16 cellular contexts compared by ENCODE assay signal in genomic region chr20:64115171-64115911, GRCh38. TPM values are rescaled to one million over a fixed set of nuclear protein-coding genes. Genes with fewer than 3 reads are reported as not detected.
DNase-seq lines count a peak whose midpoint lies in the region; ATAC-seq, FAIRE-seq and TF ChIP-seq lines count a peak whose summit lies in the region.
"Had no signal": no experiment of that assay in that cellular context is flagged by ENCODE, and none has a peak within 500 bp of the region (broad histone marks: within the 10 kb centered on the region; RNA-seq: fewer than 3 reads in every experiment).

No MANE protein-coding gene starts in this region.

- peak; percentile 20 for DNase-seq in Right ventricle myocardium superior
- no peak for DNase-seq in Right ventricle myocardium inferior (ENCODE audit: missing footprints)
- peak; percentile 9 for DNase-seq in NCI-H69 (lab: John Stamatoyannopoulos, UW)
- DNase-seq in kidney: peak; percentile 61
- peak; percentile 45 for DNase-seq in upper lobe of right lung
- DNase-seq in D721Med (ENCODE audit: insufficient read length, low spot score): no peak
- no peak for DNase-seq in NCI-H1105 treated with DMSO at 0.1 percent for 48 hours (lab: John Stamatoyannopoulos, UW)
- DNase-seq: effector memory CD4-positive, alpha-beta T cell; NCI-H2029 treated with DMSO at 0.1 percent for 48 hours; stimulated activated CD4-positive, alpha-beta T cell treated with anti-CD3 and anti-CD28 coated beads, Interleukin-2, amount 100 ng/mL, for 48 hours; SW 1271 had no signal

- H3K9me3 ChIP-seq in kidney (ENCODE audit: control insufficient read depth in 1 of 2, low read length in 2 of 2) (no peaks in the 10 kb centered on the region), upper lobe of right lung (no peaks in the 10 kb centered on the region)

- H3K36me3 ChIP-seq in kidney (ENCODE audit: control insufficient read depth in 1 of 2, insufficient read depth in 2 of 2, low read length in 2 of 2): no peaks in the 10 kb centered on the region
- H3K36me3 ChIP-seq in upper lobe of right lung: no peaks in the 10 kb centered on the region

- no peak overlapping the region for H3K9ac ChIP-seq in kidney (ENCODE audit: low read length in 2 of 2)

- intact Hi-C loops in Right ventricle myocardium superior (cut with DNase I): loop anchor here (10.0 kb wide), 1 partner anchor 71 kb away; the partner anchor contains the start of gene SOX18
- intact Hi-C loops in Right ventricle myocardium inferior (cut with DNase I): no loop called here
- intact Hi-C loops in kidney (cut with DNase I): no loop called here
- intact Hi-C loops in upper lobe of right lung (cut with DNase I): no loop called here

- TF ChIP-seq CTCF in kidney (IDR thresholded peaks at IDR 0.05; ENCODE audit: borderline replicate concordance, extremely low read depth, insufficient read depth) (no peak), upper lobe of right lung (IDR thresholded peaks at IDR 0.05) (no peak), D721Med (IDR thresholded peaks at IDR 0.05; ENCODE audit: insufficient read depth, missing control alignments) (no peak)

- H3K27ac ChIP-seq in kidney (ENCODE audit: low read depth in 2 of 2, low read length in 2 of 2) (no peak overlapping the region), upper lobe of right lung (no peak overlapping the region)

- no peak for ATAC-seq in Right ventricle myocardium superior (ENCODE audit: poor library complexity)
- no peak for ATAC-seq in Right ventricle myocardium inferior
- ATAC-seq in upper lobe of right lung: no peak
- ATAC-seq: activated CD4-positive, CD25-positive, alpha-beta regulatory T cell treated with anti-CD3 and anti-CD28 coated beads, Interleukin-2, amount 50 U/mL, for 24 hours; stimulated activated effector memory CD8-positive, alpha-beta T cell treated with anti-CD3 and anti-CD28 coated beads, Interleukin-12 subunit alpha, Interleukin-12 subunit beta, amount 100 ng/mL, for 72 hours had no signal

- FAIRE-seq in kidney (lab: Jason Lieb, UNC): no peak
- FAIRE-seq in D721Med (lab: Jason Lieb, UNC): no peak

- H3K4me1 ChIP-seq in kidney (ENCODE audit: control insufficient read depth in 1 of 2, insufficient read depth in 1 of 2, low read depth in 1 of 2, low read length in 2 of 2): peaks cover 0 to 4% of the 10 kb centered on the region in 2 donors
- H3K4me1 ChIP-seq in upper lobe of right lung: no peaks in the 10 kb centered on the region

- H3K27me3 ChIP-seq in upper lobe of right lung: no peaks in the 10 kb centered on the region

- H3K4me3 ChIP-seq in kidney (ENCODE audit: low read length in 2 of 2) (no peak overlapping the region), upper lobe of right lung (no peak overlapping the region)

RNA-seq across cellular contexts. Expression of gene NPBWR2, which starts 8.0 kb away (rescaled TPM):
- total RNA-seq in Right ventricle myocardium superior: not detected
- total RNA-seq in Right ventricle myocardium inferior: not detected
- not detected for total RNA-seq in kidney
- not detected for polyA plus RNA-seq in kidney (ENCODE audit: insufficient read depth, low read depth, low replicate concordance)
- total RNA-seq in upper lobe of right lung: not detected
- total RNA-seq: fibroblast of villous mesenchyme, pulmonary artery endothelial cell had no signal
- polyA plus RNA-seq: BJ had no signal

RNA-seq across cellular contexts. Expression of gene LKAAEAR1, which starts 31.1 kb away (rescaled TPM):
- not detected for total RNA-seq in Right ventricle myocardium superior
- not detected for total RNA-seq in Right ventricle myocardium inferior
- total RNA-seq in kidney: 0.31 TPM
- polyA plus RNA-seq in kidney (ENCODE audit: insufficient read depth, low read depth, low replicate concordance): not detected
- total RNA-seq in upper lobe of right lung: not detected
- total RNA-seq: fibroblast of villous mesenchyme, pulmonary artery endothelial cell had no signal
- polyA plus RNA-seq: BJ had no signal

RNA-seq across cellular contexts. Expression of gene OPRL1, which starts 35.5 kb away (rescaled TPM):
- total RNA-seq in Right ventricle myocardium superior (0.75 TPM), Right ventricle myocardium inferior (0.49 TPM), kidney (1.2 TPM), upper lobe of right lung (1.9 TPM)
- 0.39 TPM for polyA plus RNA-seq in kidney (ENCODE audit: insufficient read depth, low read depth, low replicate concordance)

RNA-seq across cellular contexts. Expression of gene RGS19, which starts 36.0 kb away (rescaled TPM):
- 6.7 TPM for total RNA-seq in Right ventricle myocardium superior
- 6.6 TPM for total RNA-seq in Right ventricle myocardium inferior
- 20.2 TPM for total RNA-seq in kidney
- polyA plus RNA-seq in kidney (ENCODE audit: insufficient read depth, low read depth, low replicate concordance): 6.8 TPM
- 40.8 TPM for total RNA-seq in upper lobe of right lung

RNA-seq across cellular contexts. Expression of gene MYT1, which starts 48.9 kb away (rescaled TPM):
- total RNA-seq in Right ventricle myocardium superior: 0.40 TPM
- total RNA-seq in Right ventricle myocardium inferior: 0.16 TPM
- not detected for total RNA-seq in kidney
- polyA plus RNA-seq in kidney (ENCODE audit: insufficient read depth, low read depth, low replicate concordance): not detected
- total RNA-seq in upper lobe of right lung: 0.12 TPM
- total RNA-seq: fibroblast of villous mesenchyme, pulmonary artery endothelial cell had no signal
- polyA plus RNA-seq: BJ had no signal

Comparison
In these comparisons a context has a peak if more than half of its experiments do, and no peak if none do; other contexts are left out.
1. DNase-seq: peak in Right ventricle myocardium superior (single experiment), NCI-H69 (single experiment), kidney (single experiment) and upper lobe of right lung (single experiment); none in Right ventricle myocardium inferior (single experiment), D721Med (single experiment) and NCI-H1105 treated with DMSO at 0.1 percent for 48 hours (single experiment).